ENCODE assay signal across 8 cellular contexts in genomic region chr17:48610282-48611211, GRCh38. TPM values are rescaled to one million over a fixed set of nuclear protein-coding genes. Genes with fewer than 3 reads are reported as not detected.
DNase-seq lines count a peak whose midpoint lies in the region; ATAC-seq and TF ChIP-seq lines count a peak whose summit lies in the region.

HOXB7 (minus strand) TSS chr17:48611017; CDS start chr17:48610918, 99 bp downstream.

- no peak for TF ChIP-seq RAD21 in neural cell (conservative IDR thresholded peaks at IDR 0.05)

- H3K4me1 ChIP-seq in fibroblast of lung (ENCODE audit: control insufficient read depth, extremely low read depth, insufficient read depth, low read length), result peaks cover 15% of the 10 kb centered on the region
- H3K4me1 ChIP-seq in thyroid gland, result peaks cover 13 to 41% of the 10 kb centered on the region in 2 donors

- peak within 1 kb of the TSS; percentile 82 for H3K4me3 Mint-ChIP-seq in activated CD4-positive, alpha-beta T cell treated with anti-CD3 and anti-CD28 coated beads for 36 hours

- no peak for TF ChIP-seq EP300 in neural cell (conservative IDR thresholded peaks at IDR 0.05; ENCODE audit: poor library complexity, severe bottlenecking)

- ATAC-seq in activated CD4-positive, alpha-beta T cell treated with anti-CD3 and anti-CD28 coated beads for 36 hours, result peak; percentile 40
- ATAC-seq in HG03565 (IDR thresholded peaks at IDR 0.05; ENCODE audit: unreplicated experiment), result no peak

- intact Hi-C loops in activated CD4-positive, alpha-beta T cell treated with anti-CD3 and anti-CD28 coated beads for 36 hours (cut with DNase I, micrococcal nuclease), result loop anchor here (1.0 to 10.0 kb wide), 5 partner anchors 15 to 586 kb away; partner anchors contain the start of genes HOXB4 (in 1 of the 2), PRAC1 (in 1 of the 2) and PRAC2 (in 1 of the 2)
- intact Hi-C loops in thyroid gland (cut with DNase I), result loop anchor here (10.0 kb wide), 1 partner anchor 276 kb away; no protein-coding TSS in a partner anchor

- H3K9ac ChIP-seq in fibroblast of lung (ENCODE audit: insufficient read depth, low read length), result peak within 1 kb of the TSS; percentile 74
- H3K9ac ChIP-seq in neural cell (ENCODE audit: low read length), result no peak within 1 kb of the TSS

- peak; percentile 83 for DNase-seq in activated CD4-positive, alpha-beta T cell treated with anti-CD3 and anti-CD28 coated beads for 36 hours
- no peak for DNase-seq in activated CD4-positive, alpha-beta T cell treated with anti-CD3 and anti-CD28 coated beads for 1 hour
- DNase-seq in NCI-H2107 (lab: John Stamatoyannopoulos, UW) (peak; percentile 75), fibroblast of lung (ENCODE audit: low read depth in 2 of 2) (peak in 1 of 2 donors; percentile 75), thyroid gland (no peak)
- DNase-seq in activated CD8-positive, alpha-beta memory T cell treated with anti-CD3 and anti-CD28 coated beads for 48 hours (ENCODE audit: low read depth in 2 of 3, low spot score in 2 of 3), result peak in 2 of 3 experiments; percentile 45 to 51

- H3K9me2 ChIP-seq in neural cell (ENCODE audit: insufficient read depth, low read length), result no peaks in the 10 kb centered on the region

- H2AFZ ChIP-seq in fibroblast of lung (ENCODE audit: low read length) (peak within 1 kb of the TSS; percentile 83), neural cell (ENCODE audit: low read depth, low read length) (no peak within 1 kb of the TSS)

- TF ChIP-seq POLR2A in thyroid gland (IDR thresholded peaks at IDR 0.05), result no peak

- H3K27ac Mint-ChIP-seq in activated CD4-positive, alpha-beta T cell treated with anti-CD3 and anti-CD28 coated beads for 36 hours, result peak within 1 kb of the TSS; percentile 58

- H3K27me3 Mint-ChIP-seq in activated CD4-positive, alpha-beta T cell treated with anti-CD3 and anti-CD28 coated beads for 36 hours, result peaks cover 63% of the 10 kb centered on the region

- H3K9me3 ChIP-seq in fibroblast of lung (ENCODE audit: control insufficient read depth, insufficient read depth, low read depth, low read length) (no peaks in the 10 kb centered on the region), neural cell (ENCODE audit: low read length) (peaks cover 8% of the 10 kb centered on the region), thyroid gland (no peaks in the 10 kb centered on the region)

- 3 to 4% methylated on average over 46 to 66 of the region's 79 CpGs for WGBS in thyroid gland, 2 donors

- H3K36me3 ChIP-seq in fibroblast of lung (ENCODE audit: control insufficient read depth, insufficient read depth, low read length), result peaks cover 6% of the 10 kb centered on the region
- no peaks in the 10 kb centered on the region for H3K36me3 ChIP-seq in neural cell (ENCODE audit: insufficient read depth, low read length)
- no peaks in the 10 kb centered on the region for H3K36me3 ChIP-seq in thyroid gland

- CTCF ChIA-PET in activated CD4-positive, alpha-beta T cell treated with anti-CD3 and anti-CD28 coated beads for 36 hours (lab: Charles Lee), result interaction anchor here (0.6 to 2.1 kb wide), 5 partner anchors 13 to 275 kb away, joined by 3 to 10 read pairs (median 3); no protein-coding TSS in a partner anchor

- H3K4me3 ChIP-seq in fibroblast of lung (replicated peaks in 1 of 4; ENCODE audit: control extremely low read depth in 1 of 4, insufficient read depth in 1 of 4, low read depth in 3 of 4, low read length in 4 of 4) (peak within 1 kb of the TSS; percentile 80 to 94 (median 83)), neural cell (ENCODE audit: low read length) (no peak within 1 kb of the TSS), thyroid gland (replicated peaks in 1 of 3) (peak within 1 kb of the TSS in 1 of 3 donors; percentile 22)

- TF ChIP-seq CTCF in fibroblast of lung (conservative IDR thresholded peaks at IDR 0.05 in 1 of 2, IDR thresholded peaks at IDR 0.05 in 1 of 2; ENCODE audit: low read depth in 1 of 2, low read length in 2 of 2) (no peak), neural cell (IDR thresholded peaks at IDR 0.05; ENCODE audit: poor library complexity, severe bottlenecking) (no peak), thyroid gland (IDR thresholded peaks at IDR 0.05) (no peak)

- POLR2A ChIA-PET in activated CD4-positive, alpha-beta T cell treated with anti-CD3 and anti-CD28 coated beads for 36 hours (lab: Charles Lee), result no interaction called here

- H3K4me1 Mint-ChIP-seq in activated CD4-positive, alpha-beta T cell treated with anti-CD3 and anti-CD28 coated beads for 36 hours, result peaks cover 37% of the 10 kb centered on the region

- H3F3A ChIP-seq in neural cell (ENCODE audit: insufficient read depth, low read length, poor library complexity, severe bottlenecking), result no peaks in the 10 kb centered on the region

- no peaks in the 10 kb centered on the region for H3K9me3 Mint-ChIP-seq in activated CD4-positive, alpha-beta T cell treated with anti-CD3 and anti-CD28 coated beads for 36 hours (ENCODE audit: low read depth)

- no peaks in the 10 kb centered on the region for H3K36me3 Mint-ChIP-seq in activated CD4-positive, alpha-beta T cell treated with anti-CD3 and anti-CD28 coated beads for 36 hours (ENCODE audit: low read depth)

- H4K20me1 ChIP-seq in fibroblast of lung (ENCODE audit: control insufficient read depth, extremely low read depth, insufficient read depth, low read length) (no peaks in the 10 kb centered on the region), neural cell (ENCODE audit: insufficient read depth) (no peaks in the 10 kb centered on the region)

- H3K79me2 ChIP-seq in fibroblast of lung (ENCODE audit: control insufficient read depth, insufficient read depth, low read length) (peaks cover 24% of the 10 kb centered on the region), neural cell (replicated peaks; ENCODE audit: insufficient read depth, low read length) (no peaks in the 10 kb centered on the region)

- H3K27ac ChIP-seq in fibroblast of lung (ENCODE audit: insufficient read depth, low read length) (peak within 1 kb of the TSS; percentile 85), neural cell (ENCODE audit: low read length) (no peak within 1 kb of the TSS), thyroid gland (no peak within 1 kb of the TSS)

- H3K27me3 ChIP-seq in fibroblast of lung (ENCODE audit: control insufficient read depth, insufficient read depth, low read length) (peaks cover 17% of the 10 kb centered on the region), neural cell (ENCODE audit: insufficient read depth, low read depth, low read length) (peaks cover 99% of the 10 kb centered on the region), thyroid gland (peaks cover 74% of the 10 kb centered on the region)

- H3K4me2 ChIP-seq in fibroblast of lung (ENCODE audit: extremely low read depth, insufficient read depth, low read length) (peak within 1 kb of the TSS; percentile 94), neural cell (ENCODE audit: low read length) (no peak within 1 kb of the TSS)

TF ChIP-seq in neural cell, 6 proteins besides CTCF, POLR2A, EP300 and RAD21:
- TF ChIP-seq EZH2 (IDR thresholded peaks at IDR 0.05; ENCODE audit: borderline replicate concordance, insufficient read depth, low read length, poor library complexity, severe bottlenecking) (peak; percentile 98), REST (IDR thresholded peaks at IDR 0.05; ENCODE audit: borderline replicate concordance) (no peak)
TF ChIP-seq in neural cell: peak in this region for 1.

RNA-seq across cellular contexts. Expression of gene HOXB7, which starts in this region (rescaled TPM):
- total RNA-seq in activated CD4-positive, alpha-beta T cell treated with anti-CD3 and anti-CD28 coated beads for 36 hours, result under 1 TPM; 0.25 to 0.30 TPM
- total RNA-seq in fibroblast of lung, result 6.4 and 7.4 TPM in 2 replicates
- 11.8 and 12.7 TPM in 2 replicates for polyA plus RNA-seq in fibroblast of lung
- polyA plus RNA-seq in fibroblast of lung (2012), result 14.5 and 15.9 TPM in 2 replicates
- polyA minus RNA-seq in fibroblast of lung (ENCODE audit: low replicate concordance), result 2.6 and 3.3 TPM in 2 replicates
- not detected in 2 replicates for polyA plus RNA-seq in neural cell
- polyA minus RNA-seq in neural cell, result not detected in 2 replicates
- total RNA-seq in thyroid gland, result 1 to 10 TPM in 3 of 4 donors, not detected in 1; 1.0 to 2.8 (median 1.3) TPM

Comparison
In these comparisons a context has a peak if more than half of its experiments do, and no peak if none do; other contexts are left out.
1. RNA of gene HOXB7 (polyA plus RNA-seq): 11.8 to 15.9 TPM in fibroblast of lung; not detected in neural cell; every median in the first group is over 10 times any median in the second.
2. Peak in DNase-seq and ATAC-seq in activated CD4-positive, alpha-beta T cell treated with anti-CD3 and anti-CD28 coated beads for 36 hours; RNA of the gene not detected or under 1 TPM.
3. DNase-seq: peak in NCI-H2107 (single experiment) and activated CD8-positive, alpha-beta memory T cell treated with anti-CD3 and anti-CD28 coated beads for 48 hours (2 of 3); none in activated CD4-positive, alpha-beta T cell treated with anti-CD3 and anti-CD28 coated beads for 1 hour (single experiment) and thyroid gland (0 of 2).